ENCODE assay signal across 1 cellular context in genomic region chr12:12561305-12562015, GRCh38.
TF ChIP-seq lines count a peak whose summit lies in the region.

No MANE protein-coding gene starts in this region.

TF ChIP-seq in HepG2, 621 proteins besides CTCF, POLR2A, EP300 and RAD21 (continued from another document):
- 0 out of 2 replicates have a peak, but pooled peaks have one; percentile 31 for TF ChIP-seq ZNF784 (CRISPR knock-in tag; IDR thresholded peaks at IDR 0.05; ENCODE audit: borderline replicate concordance)
- TF ChIP-seq KLF6 (CRISPR knock-in tag; IDR thresholded peaks at IDR 0.05), result 0 out of 2 replicates have a peak, but pooled peaks have one; percentile 44
- TF ChIP-seq ZC3H4 (CRISPR knock-in tag; IDR thresholded peaks at IDR 0.05; ENCODE audit: borderline replicate concordance), result peak; percentile 97
- TF ChIP-seq ZNF776 (CRISPR knock-in tag; IDR thresholded peaks at IDR 0.05), result peak; percentile 20; the same call in 1 of the 2 replicates
- 0 out of 2 replicates have a peak, but pooled peaks have one; percentile 33 for TF ChIP-seq IRF9 (CRISPR knock-in tag; IDR thresholded peaks at IDR 0.05; ENCODE audit: borderline replicate concordance)
- 0 out of 2 replicates have a peak, but pooled peaks have one; percentile 1 for TF ChIP-seq HDAC2 (CRISPR knock-in tag; IDR thresholded peaks at IDR 0.05)
- TF ChIP-seq ZBED4 (CRISPR knock-in tag; IDR thresholded peaks at IDR 0.05; ENCODE audit: borderline replicate concordance), result 0 out of 2 replicates have a peak, but pooled peaks have one; percentile 19
- TF ChIP-seq DRAP1 (CRISPR knock-in tag; IDR thresholded peaks at IDR 0.05), result peak; percentile 0; the same call in 1 of the 2 replicates
- TF ChIP-seq HNRNPH1 (optimal IDR thresholded peaks at IDR 0.05; ENCODE audit: low read depth, low read length), result no peak
TF ChIP-seq in HepG2: peak in this region for 78.
